ENCODE assay signal across 10 cellular contexts in genomic region chr2:54545700-54546450, GRCh38.
DNase-seq lines count a peak whose midpoint lies in the region; ATAC-seq and TF ChIP-seq lines count a peak whose summit lies in the region.
"Had no signal": no experiment of that assay in that cellular context is flagged by ENCODE, and none has a peak within 500 bp of the region (broad histone marks: within the 10 kb centered on the region; RNA-seq: fewer than 3 reads in every experiment).

No MANE protein-coding gene starts in this region.

- intact Hi-C loops in stomach (cut with DNase I; ENCODE audit: low total_unique reads), result no loop called here

- ATAC-seq in HG03457 (IDR thresholded peaks at IDR 0.05; ENCODE audit: unreplicated experiment) (peak; percentile 70), GM21390 (IDR thresholded peaks at IDR 0.05; ENCODE audit: unreplicated experiment) (no peak), HG03139 (IDR thresholded peaks at IDR 0.05; ENCODE audit: unreplicated experiment) (no peak)

- H3K4me3 ChIP-seq in epithelial cell of esophagus (ENCODE audit: low read length), result no peak overlapping the region
- H3K4me3 ChIP-seq in stomach, result no peak overlapping the region

- peak overlapping the region; percentile 5 to 68 (median 50) for H3K27ac ChIP-seq in stomach

- no peaks in the 10 kb centered on the region for H3K36me3 Mint-ChIP-seq in T-helper 2 cell treated with Interferon-gamma antibody and Interleukin-4, amounts not matched to agents 5 μg/mL and 100 μg/mL, for 36 hours (ENCODE audit: low read depth)

- no peak overlapping the region for H3K4me3 Mint-ChIP-seq in T-helper 2 cell treated with Interferon-gamma antibody and Interleukin-4, amounts not matched to agents 5 μg/mL and 100 μg/mL, for 36 hours

- WGBS in stomach, 5 donors, result 49 to 62% (median 58%) methylated on average over 3 of the region's 3 CpGs

- H3K27me3 ChIP-seq in stomach, result no peaks in the 10 kb centered on the region

- peaks cover 18 to 60% (median 37%) of the 10 kb centered on the region in 4 donors for H3K4me1 ChIP-seq in stomach

- TF ChIP-seq POLR2A in stomach (IDR thresholded peaks at IDR 0.05), result no peak

- peaks cover 28% of the 10 kb centered on the region for H3K4me1 Mint-ChIP-seq in T-helper 2 cell treated with Interferon-gamma antibody and Interleukin-4, amounts not matched to agents 5 μg/mL and 100 μg/mL, for 36 hours (ENCODE audit: low read depth)

- H3K9me3 ChIP-seq in stomach, result no peaks in the 10 kb centered on the region

- no peaks in the 10 kb centered on the region for H3K36me3 ChIP-seq in stomach

- no peak for TF ChIP-seq EP300 in stomach (IDR thresholded peaks at IDR 0.05)

- no peaks in the 10 kb centered on the region for H3K9me3 Mint-ChIP-seq in T-helper 2 cell treated with Interferon-gamma antibody and Interleukin-4, amounts not matched to agents 5 μg/mL and 100 μg/mL, for 36 hours

- DNase-seq in NCI-H2196 (lab: John Stamatoyannopoulos, UW; ENCODE audit: unreplicated experiment), result peak; percentile 9
- DNase-seq in NCI-H2196 treated with DMSO at 0.1 percent for 48 hours (lab: John Stamatoyannopoulos, UW; ENCODE audit: unreplicated experiment), result no peak
- peak; percentile 93 for DNase-seq in epithelial cell of esophagus (ENCODE audit: low read depth)
- DNase-seq in stomach, result no peak
- DNase-seq in T-helper 2 cell treated with Interferon-gamma antibody and Interleukin-4, amounts not matched to agents 5 μg/mL and 100 μg/mL, for 36 hours (ENCODE audit: low spot score), result no peak
- DNase-seq: NK-92 treated with Interleukin-12 subunit alpha and Interleukin-12 subunit beta, amount 100 ng/mL, for 24 hours; stimulated activated CD4-positive, alpha-beta T cell treated with anti-CD3 and anti-CD28 coated beads, Interleukin-2, amount 100 ng/mL, for 24 hours had no signal

- no peak overlapping the region for H3K27ac Mint-ChIP-seq in T-helper 2 cell treated with Interferon-gamma antibody and Interleukin-4, amounts not matched to agents 5 μg/mL and 100 μg/mL, for 36 hours

- no peak for TF ChIP-seq CTCF in epithelial cell of esophagus (IDR thresholded peaks at IDR 0.05; ENCODE audit: insufficient read depth, low read depth, low read length, missing control alignments)
- no peak for TF ChIP-seq CTCF in stomach (IDR thresholded peaks at IDR 0.05)

- peaks cover 4% of the 10 kb centered on the region for H3K27me3 Mint-ChIP-seq in T-helper 2 cell treated with Interferon-gamma antibody and Interleukin-4, amounts not matched to agents 5 μg/mL and 100 μg/mL, for 36 hours (ENCODE audit: low read depth)

Comparison
In these comparisons a context has a peak if more than half of its experiments do, and no peak if none do; other contexts are left out.
1. DNase-seq: peak in NCI-H2196 (single experiment) and epithelial cell of esophagus (single experiment); none in NCI-H2196 treated with DMSO at 0.1 percent for 48 hours (single experiment), stomach (single experiment) and T-helper 2 cell treated with Interferon-gamma antibody and Interleukin-4, amounts not matched to agents 5 μg/mL and 100 μg/mL, for 36 hours (single experiment).